In genomic region chr2:127591221-127591923, GRCh38 we compare ENCODE assay signal across 1 cellular context.
TF ChIP-seq lines count a peak whose summit lies in the region.

No MANE protein-coding gene starts in this region.

TF ChIP-seq in HepG2, 621 proteins besides CTCF, POLR2A, EP300 and RAD21 (continued from another document and continues in another):
- TF ChIP-seq TOPORS (CRISPR knock-in tag; IDR thresholded peaks at IDR 0.05) = peak; percentile 51; the same call in 1 of the 2 replicates
- no peak; the same call in 1 of the 2 replicates for TF ChIP-seq CCDC6 (CRISPR knock-in tag; IDR thresholded peaks at IDR 0.05)
- TF ChIP-seq RARA (CRISPR knock-in tag; IDR thresholded peaks at IDR 0.05) = 0 out of 2 replicates have a peak, but pooled peaks have one; percentile 22
- TF ChIP-seq ZEB1 (IDR thresholded peaks at IDR 0.05; ENCODE audit: insufficient replicate concordance, low read depth) = no peak
- TF ChIP-seq NR2F2 (IDR thresholded peaks at IDR 0.05; ENCODE audit: borderline replicate concordance, low read depth) = no peak
- TF ChIP-seq SATB2 (CRISPR knock-in tag; IDR thresholded peaks at IDR 0.05) = no peak
- TF ChIP-seq SMAD3 (CRISPR knock-in tag; IDR thresholded peaks at IDR 0.05) = peak; percentile 81; the same call in 1 of the 2 replicates
- no peak for TF ChIP-seq ZNF709 (CRISPR knock-in tag; IDR thresholded peaks at IDR 0.05)
- TF ChIP-seq ZNF124 (CRISPR knock-in tag; IDR thresholded peaks at IDR 0.05) = 0 out of 2 replicates have a peak, but pooled peaks have one; percentile 28
- no peak for TF ChIP-seq ZNF703 (CRISPR knock-in tag; IDR thresholded peaks at IDR 0.05; ENCODE audit: borderline replicate concordance)
- TF ChIP-seq ZNF44 (CRISPR knock-in tag; IDR thresholded peaks at IDR 0.05) = no peak
- TF ChIP-seq STAT5B (CRISPR knock-in tag; IDR thresholded peaks at IDR 0.05) = no peak
- 0 out of 2 replicates have a peak, but pooled peaks have one; percentile 14 for TF ChIP-seq ZNF263 (CRISPR knock-in tag; IDR thresholded peaks at IDR 0.05)
- TF ChIP-seq PRDM15 (CRISPR knock-in tag; IDR thresholded peaks at IDR 0.05) = no peak
- no peak for TF ChIP-seq KLF13 (CRISPR knock-in tag; IDR thresholded peaks at IDR 0.05)
- TF ChIP-seq ZBTB7B (CRISPR knock-in tag; IDR thresholded peaks at IDR 0.05) = peak; percentile 81
- TF ChIP-seq AKNA (CRISPR knock-in tag; IDR thresholded peaks at IDR 0.05; ENCODE audit: borderline replicate concordance) = no peak
- TF ChIP-seq ZBTB38 (CRISPR knock-in tag; IDR thresholded peaks at IDR 0.05) = peak; percentile 33; the same call in 1 of the 2 replicates
- TF ChIP-seq ZNF570 (CRISPR knock-in tag; IDR thresholded peaks at IDR 0.05; ENCODE audit: borderline replicate concordance) = no peak
- TF ChIP-seq LRRFIP1 (CRISPR knock-in tag; conservative IDR thresholded peaks at IDR 0.05) = no peak
- no peak for TF ChIP-seq FIP1L1 (IDR thresholded peaks at IDR 0.05; ENCODE audit: borderline replicate concordance, insufficient read depth, low read depth, low read length)
- peak; percentile 50; the same call in 1 of the 2 replicates for TF ChIP-seq NR0B2 (CRISPR knock-in tag; IDR thresholded peaks at IDR 0.05)
- TF ChIP-seq ZNF510 (CRISPR knock-in tag; IDR thresholded peaks at IDR 0.05; ENCODE audit: low read depth) = no peak
- no peak for TF ChIP-seq XBP1 (CRISPR knock-in tag; IDR thresholded peaks at IDR 0.05)
- TF ChIP-seq SNAPC2 (CRISPR knock-in tag; IDR thresholded peaks at IDR 0.05) = no peak
- no peak for TF ChIP-seq RFX5 (IDR thresholded peaks at IDR 0.05; ENCODE audit: low read depth, low read length)
- no peak for TF ChIP-seq KLF11 (CRISPR knock-in tag; IDR thresholded peaks at IDR 0.05)
- no peak for TF ChIP-seq ZNF558 (CRISPR knock-in tag; IDR thresholded peaks at IDR 0.05; ENCODE audit: borderline replicate concordance)
- TF ChIP-seq ADNP (CRISPR knock-in tag; IDR thresholded peaks at IDR 0.05) = no peak
- no peak for TF ChIP-seq MLXIP (CRISPR knock-in tag; IDR thresholded peaks at IDR 0.05; ENCODE audit: borderline replicate concordance)
- TF ChIP-seq ZNF839 (CRISPR knock-in tag; IDR thresholded peaks at IDR 0.05; ENCODE audit: borderline replicate concordance) = no peak
- no peak for TF ChIP-seq ZNF335 (CRISPR knock-in tag; IDR thresholded peaks at IDR 0.05)
- peak; percentile 84; the same call in 1 of the 2 replicates for TF ChIP-seq AHR (CRISPR knock-in tag; IDR thresholded peaks at IDR 0.05)
- TF ChIP-seq THAP9 (CRISPR knock-in tag; IDR thresholded peaks at IDR 0.05; ENCODE audit: borderline replicate concordance) = peak; percentile 57; the same call in 1 of the 2 replicates
- no peak for TF ChIP-seq HHEX (CRISPR knock-in tag; IDR thresholded peaks at IDR 0.05)
- no peak for TF ChIP-seq SIX4 (CRISPR knock-in tag; IDR thresholded peaks at IDR 0.05)
- TF ChIP-seq KMT2B (CRISPR knock-in tag; IDR thresholded peaks at IDR 0.05) = no peak
- 0 out of 2 replicates have a peak, but pooled peaks have one; percentile 25 for TF ChIP-seq PHF8 (CRISPR knock-in tag; IDR thresholded peaks at IDR 0.05)
- TF ChIP-seq MXD3 (CRISPR knock-in tag; IDR thresholded peaks at IDR 0.05) = no peak
